14 cellular contexts compared by ENCODE assay signal in the genomic region with DNA sequence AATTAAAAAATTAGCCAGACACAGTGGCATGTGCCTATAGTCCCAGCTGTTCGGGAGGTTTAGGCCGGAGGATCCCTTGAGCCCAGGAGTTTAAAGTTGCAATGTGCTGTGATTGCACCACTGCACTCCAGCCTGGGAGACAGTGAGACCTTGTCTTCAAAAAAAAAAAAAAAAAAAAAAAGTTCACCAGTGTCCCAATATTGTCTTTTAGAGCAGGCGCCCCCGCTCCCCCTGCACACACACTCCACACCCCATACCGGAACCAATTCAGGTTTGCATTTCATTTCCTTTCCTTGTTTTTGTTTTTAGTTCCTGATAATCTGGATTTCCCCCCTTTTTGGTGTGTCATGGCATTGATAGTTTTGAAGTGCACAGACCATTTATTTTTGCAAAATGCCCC. TPM values are rescaled to one million over a fixed set of nuclear protein-coding genes. Genes with fewer than 3 reads are reported as not detected.
DNase-seq lines count a peak whose midpoint lies in the region; ATAC-seq and TF ChIP-seq lines count a peak whose summit lies in the region.
"Had no signal": no experiment of that assay in that cellular context is flagged by ENCODE, and none has a peak within 500 bp of the region (broad histone marks: within the 10 kb centered on the region; RNA-seq: fewer than 3 reads in every experiment).

No MANE protein-coding gene starts in this region.

- DNase-seq in CD8-positive, alpha-beta T cell: no peak
- DNase-seq in T-helper 17 cell (no peak), fibroblast of villous mesenchyme (ENCODE audit: low read depth) (peak; percentile 55), NCI-H146 treated with DMSO at 0.1 percent for 48 hours (lab: John Stamatoyannopoulos, UW; ENCODE audit: unreplicated experiment) (no peak), NAMALWA (ENCODE audit: low spot score) (no peak)
- no peak for DNase-seq in activated CD4-positive, CD25-positive, alpha-beta regulatory T cell treated with anti-CD3 and anti-CD28 coated beads, Interleukin-2, amount 50 U/mL, for 72 hours
- DNase-seq: effector CD4-positive, alpha-beta T cell; NCI-H2081 treated with DMSO at 0.1 percent for 48 hours; NCI-H524; occipital lobe; stimulated activated CD4-positive, alpha-beta T cell treated with anti-CD3 and anti-CD28 coated beads, Interleukin-4, amount 100 ng/mL, for 1 hour; thyroid gland had no signal

- no peaks in the 10 kb centered on the region for H3K27me3 ChIP-seq in CD8-positive, alpha-beta T cell (ENCODE audit: insufficient read depth, low read length)
- H3K27me3 ChIP-seq: thyroid gland had no signal

- H3K27me3 Mint-ChIP-seq in CD8-positive, alpha-beta T cell (ENCODE audit: low read depth): no peaks in the 10 kb centered on the region
- no peaks in the 10 kb centered on the region for H3K27me3 Mint-ChIP-seq in T-helper 17 cell

- no peaks in the 10 kb centered on the region for H3K9me3 ChIP-seq in CD8-positive, alpha-beta T cell (ENCODE audit: low read length)
- no peaks in the 10 kb centered on the region for H3K9me3 ChIP-seq in T-helper 17 cell (ENCODE audit: control insufficient read depth, low read length, poor library complexity, severe bottlenecking)
- H3K9me3 ChIP-seq: thyroid gland had no signal

- CTCF ChIA-PET in CD8-positive, alpha-beta T cell (lab: Charles Lee): no interaction called here

- H3K4me1 ChIP-seq in CD8-positive, alpha-beta T cell (ENCODE audit: insufficient read depth, low read length): no peaks in the 10 kb centered on the region
- H3K4me1 ChIP-seq: thyroid gland had no signal

- no peak for TF ChIP-seq CTCF in CD8-positive, alpha-beta T cell (IDR thresholded peaks at IDR 0.05)
- TF ChIP-seq CTCF in fibroblast of villous mesenchyme (IDR thresholded peaks at IDR 0.05; ENCODE audit: insufficient read depth, low read depth, low read length): no peak

- H3K4me1 Mint-ChIP-seq in CD8-positive, alpha-beta T cell (ENCODE audit: low read depth): peaks cover 37% of the 10 kb centered on the region
- peaks cover 26% of the 10 kb centered on the region for H3K4me1 Mint-ChIP-seq in T-helper 17 cell

- POLR2A ChIA-PET in CD8-positive, alpha-beta T cell (lab: Charles Lee): no interaction called here

- H3K27ac Mint-ChIP-seq in CD8-positive, alpha-beta T cell: peak overlapping the region; percentile 5
- H3K27ac Mint-ChIP-seq in T-helper 17 cell: no peak overlapping the region

- ATAC-seq in CD8-positive, alpha-beta T cell: no peak
- ATAC-seq in GM19324 (IDR thresholded peaks at IDR 0.05; ENCODE audit: low FRiP score, unreplicated experiment): peak; percentile 11
- ATAC-seq in T-helper 17 cell: no peak
- ATAC-seq in GM19452 (IDR thresholded peaks at IDR 0.05; ENCODE audit: unreplicated experiment): no peak

- no peak overlapping the region for H3K27ac ChIP-seq in CD8-positive, alpha-beta T cell (ENCODE audit: low read depth, low read length)
- H3K27ac ChIP-seq: thyroid gland had no signal

- H3K36me3 Mint-ChIP-seq in CD8-positive, alpha-beta T cell: peaks cover 86% of the 10 kb centered on the region
- H3K36me3 Mint-ChIP-seq in T-helper 17 cell (ENCODE audit: low read depth): peaks cover 20% of the 10 kb centered on the region

- H3K9me3 Mint-ChIP-seq in CD8-positive, alpha-beta T cell: peaks cover 4% of the 10 kb centered on the region

- intact Hi-C loops in CD8-positive, alpha-beta T cell (cut with DNase I, micrococcal nuclease): no loop called here

- H3K4me3 ChIP-seq in CD8-positive, alpha-beta T cell (ENCODE audit: low read depth, low read length): no peak overlapping the region
- no peak overlapping the region for H3K4me3 ChIP-seq in fibroblast of villous mesenchyme (ENCODE audit: low read depth, low read length)
- H3K4me3 ChIP-seq: thyroid gland had no signal

- peaks cover 25% of the 10 kb centered on the region for H3K36me3 ChIP-seq in CD8-positive, alpha-beta T cell (ENCODE audit: insufficient read depth, low read length)

- no peak overlapping the region for H3K4me3 Mint-ChIP-seq in CD8-positive, alpha-beta T cell
- H3K4me3 Mint-ChIP-seq in T-helper 17 cell: peak overlapping the region; percentile 33

RNA-seq across cellular contexts. Expression of a gene that starts 10.4 kb away (rescaled TPM):
- total RNA-seq in CD8-positive, alpha-beta T cell: 1 to 10 TPM; 5.4 to 7.5 TPM
- 10 to 100 TPM; 16.3 to 23.1 TPM for total RNA-seq in T-helper 17 cell
- total RNA-seq in fibroblast of villous mesenchyme: 48.3 and 112 TPM in 2 replicates
